24 cellular contexts compared by ENCODE assay signal in genomic region chr14:74522740-74523139, GRCh38.
"Had no signal": no experiment of that assay in that cellular context is flagged by ENCODE, and none has a peak within 500 bp of the region (broad histone marks: within the 10 kb centered on the region; RNA-seq: fewer than 3 reads in every experiment).

No MANE protein-coding gene starts in this region.

- H3K4me1 ChIP-seq: colonic mucosa, transverse colon, vagina had no signal

- H3K9me3 Mint-ChIP-seq: dendritic cell treated with granulocyte-macrophage colony-stimulating factor and Interleukin-4, amounts not matched to agents 40 ng/mL and 50 ng/mL, for 4 days; endodermal cell; mesothelial cell of epicardium; naive B cell; natural killer cell treated with Interleukin-12 subunit alpha and Interleukin-12 subunit beta and Interleukin-15 and Interleukin-18, amount 100 ng/mL, for 72 hours; neural progenitor cell; stimulated activated effector memory CD8-positive, alpha-beta T cell treated with anti-CD3 and anti-CD28 coated beads, Interleukin-12 subunit alpha, Interleukin-12 subunit beta, amount 100 ng/mL, for 72 hours had no signal

- H3K27ac Mint-ChIP-seq: dendritic cell treated with granulocyte-macrophage colony-stimulating factor and Interleukin-4, amounts not matched to agents 40 ng/mL and 50 ng/mL, for 4 days; endodermal cell; mesothelial cell of epicardium; naive B cell; natural killer cell treated with Interleukin-12 subunit alpha and Interleukin-12 subunit beta and Interleukin-15 and Interleukin-18, amount 100 ng/mL, for 72 hours; neural progenitor cell; stimulated activated effector memory CD8-positive, alpha-beta T cell treated with anti-CD3 and anti-CD28 coated beads, Interleukin-12 subunit alpha, Interleukin-12 subunit beta, amount 100 ng/mL, for 72 hours had no signal

- H3K4me2 ChIP-seq: neural progenitor cell, smooth muscle cell had no signal

- DNase-seq: colonic mucosa; effector CD8-positive, alpha-beta T cell; endodermal cell; foreskin fibroblast; gastrocnemius medialis; head of caudate nucleus; mesenchymal stem cell; naive B cell; nucleus accumbens; stimulated activated CD4-positive, alpha-beta T cell treated with anti-CD3 and anti-CD28 coated beads, Interleukin-2, amount 100 ng/mL, for 24 hours; stimulated activated CD4-positive, alpha-beta T cell treated with anti-CD3 and anti-CD28 coated beads, Interleukin-4, amount 100 ng/mL, for 24 hours; stimulated activated naive CD4-positive, alpha-beta T cell treated with Interleukin-2 at 50 U/mL for 16 hours; transverse colon had no signal

- H3K4me3 ChIP-seq: colonic mucosa, gastrocnemius medialis, mucosa of descending colon, neural progenitor cell, smooth muscle cell, thoracic aorta, transverse colon, vagina had no signal

- H3K9ac ChIP-seq: neural progenitor cell had no signal

- H3K27me3 ChIP-seq: colonic mucosa, gastrocnemius medialis, neural progenitor cell, transverse colon, vagina had no signal

- H3K27ac ChIP-seq: colonic mucosa, epithelial cell of prostate, gastrocnemius medialis, neural progenitor cell, transverse colon, vagina had no signal

- FAIRE-seq: keratinocyte had no signal

- H3K4me3 Mint-ChIP-seq: dendritic cell treated with granulocyte-macrophage colony-stimulating factor and Interleukin-4, amounts not matched to agents 40 ng/mL and 50 ng/mL, for 4 days; endodermal cell; mesothelial cell of epicardium; naive B cell; natural killer cell treated with Interleukin-12 subunit alpha and Interleukin-12 subunit beta and Interleukin-15 and Interleukin-18, amount 100 ng/mL, for 72 hours; neural progenitor cell; stimulated activated effector memory CD8-positive, alpha-beta T cell treated with anti-CD3 and anti-CD28 coated beads, Interleukin-12 subunit alpha, Interleukin-12 subunit beta, amount 100 ng/mL, for 72 hours had no signal

- H3K36me3 ChIP-seq: colonic mucosa, gastrocnemius medialis, neural progenitor cell, transverse colon had no signal

- H3K9me3 ChIP-seq: colonic mucosa, gastrocnemius medialis, mucosa of descending colon, thoracic aorta, transverse colon, vagina had no signal

- H3K36me3 Mint-ChIP-seq: mesothelial cell of epicardium; naive B cell; natural killer cell treated with Interleukin-12 subunit alpha and Interleukin-12 subunit beta and Interleukin-15 and Interleukin-18, amount 100 ng/mL, for 72 hours; neural progenitor cell; stimulated activated effector memory CD8-positive, alpha-beta T cell treated with anti-CD3 and anti-CD28 coated beads, Interleukin-12 subunit alpha, Interleukin-12 subunit beta, amount 100 ng/mL, for 72 hours had no signal

- H2AFZ ChIP-seq: neural progenitor cell had no signal
